ENCODE assay signal across 7 cellular contexts in genomic region chr1:230268371-230269170, GRCh38.
DNase-seq lines count a peak whose midpoint lies in the region; ATAC-seq, FAIRE-seq and TF ChIP-seq lines count a peak whose summit lies in the region.

No MANE protein-coding gene starts in this region.

- H3K9me3 ChIP-seq in endothelial cell of umbilical vein (replicated peaks; ENCODE audit: control insufficient read depth, insufficient read depth, low read length) = no peaks in the 10 kb centered on the region

- ATAC-seq in HG02938 (IDR thresholded peaks at IDR 0.05; ENCODE audit: unreplicated experiment) = no peak
- ATAC-seq in HG02623 (IDR thresholded peaks at IDR 0.05; ENCODE audit: unreplicated experiment) = no peak

- no peaks in the 10 kb centered on the region for H3K9me1 ChIP-seq in endothelial cell of umbilical vein (replicated peaks; ENCODE audit: control insufficient read depth, extremely low read depth, insufficient read depth, low read length)

- H3K36me3 ChIP-seq in endothelial cell of umbilical vein (ENCODE audit: control insufficient read depth in 2 of 2, extremely low read depth in 1 of 2, insufficient read depth in 2 of 2, low read length in 2 of 2) = peaks cover 2 to 13% of the 10 kb centered on the region in 2 experiments

- FAIRE-seq in endothelial cell of umbilical vein (lab: Jason Lieb, UNC) = peak; percentile 72

- no peak overlapping the region for H2AFZ ChIP-seq in endothelial cell of umbilical vein (ENCODE audit: low read depth, low read length)

- no peak overlapping the region for H3K27ac ChIP-seq in endothelial cell of umbilical vein (ENCODE audit: insufficient read depth, low read depth, low read length)

- no peaks in the 10 kb centered on the region for H4K20me1 ChIP-seq in endothelial cell of umbilical vein (replicated peaks; ENCODE audit: control insufficient read depth, extremely low read depth, insufficient read depth, low read length)

- no peak overlapping the region for H3K4me3 ChIP-seq in endothelial cell of umbilical vein (replicated peaks in 1 of 3; ENCODE audit: insufficient read depth in 1 of 3, low read depth in 1 of 3, low read length in 3 of 3)

- intact Hi-C loops in endothelial cell of umbilical vein (cut with micrococcal nuclease) = loop anchor here (1.0 kb wide), 2 partner anchors 200 to 553 kb away; no protein-coding TSS in a partner anchor

- no peak overlapping the region for H3K9ac ChIP-seq in endothelial cell of umbilical vein (replicated peaks; ENCODE audit: extremely low read depth, insufficient read depth, low read length)

- DNase-seq in GF-D8 (lab: John Stamatoyannopoulos, UW) = peak; percentile 6
- peak; percentile 20 for DNase-seq in LoVo (ENCODE audit: low spot score)
- peak; percentile 81 for DNase-seq in SHP77 treated with DMSO at 0.1 percent for 48 hours (lab: John Stamatoyannopoulos, UW)
- peak; percentile 64 for DNase-seq in endothelial cell of umbilical vein (ENCODE audit: low read depth, low spot score)
- peak; percentile 64 for DNase-seq in myocyte (ENCODE audit: low read depth)

- H3K27me3 ChIP-seq in endothelial cell of umbilical vein (ENCODE audit: control insufficient read depth in 2 of 2, insufficient read depth in 2 of 2, low read length in 2 of 2) = no peaks in the 10 kb centered on the region

- POLR2A ChIA-PET in endothelial cell of umbilical vein (lab: Charles Lee) = no interaction called here

- peaks cover 16% of the 10 kb centered on the region for H3K4me1 ChIP-seq in endothelial cell of umbilical vein (ENCODE audit: control insufficient read depth, extremely low read depth, insufficient read depth, low read length)

- peak; percentile 51 to 68 for TF ChIP-seq CTCF in endothelial cell of umbilical vein (IDR thresholded peaks at IDR 0.05; ENCODE audit: extremely low read depth in 1 of 2, insufficient read depth in 1 of 2, low read depth in 1 of 2, low read length in 2 of 2)

- dilution Hi-C loops in endothelial cell of umbilical vein (cut with MboI; ENCODE audit: extremely low pct_ligation_motif_present, low sequenced_read_pairs) = no loop called here

- H3K79me2 ChIP-seq in endothelial cell of umbilical vein (ENCODE audit: control insufficient read depth, insufficient read depth, low read length) = no peaks in the 10 kb centered on the region

- TF ChIP-seq POLR2A in endothelial cell of umbilical vein (IDR thresholded peaks at IDR 0.05; ENCODE audit: low read depth, low read length) = no peak

- CTCF ChIA-PET in endothelial cell of umbilical vein (lab: Charles Lee) = interaction anchor here (0.6 to 1.5 kb wide), 5 partner anchors 9 to 608 kb away, joined by 3 to 11 read pairs (median 3); no protein-coding TSS in a partner anchor

- no peak overlapping the region for H3K4me2 ChIP-seq in endothelial cell of umbilical vein (ENCODE audit: insufficient read depth, low read length)

- no TSS peak for BruUV-seq in endothelial cell of umbilical vein (replicated peaks; lab: Mats Ljungman, UMichigan)

TF ChIP-seq in endothelial cell of umbilical vein, 7 proteins besides CTCF, POLR2A, EP300 and RAD21:
- TF ChIP-seq MAX (IDR thresholded peaks at IDR 0.05; ENCODE audit: insufficient read depth, insufficient read length) (no peak), FOS (IDR thresholded peaks at IDR 0.05; ENCODE audit: borderline replicate concordance, insufficient read depth, low read length) (no peak), EZH2 (IDR thresholded peaks at IDR 0.05; ENCODE audit: borderline replicate concordance, low read depth, low read length, severe bottlenecking) (no peak), POLR2AphosphoS5 (IDR thresholded peaks at IDR 0.05; ENCODE audit: insufficient read depth, low read depth, low read length) (no peak), MYC (IDR thresholded peaks at IDR 0.05; ENCODE audit: low read depth, low read length) (no peak), JUN (IDR thresholded peaks at IDR 0.05; ENCODE audit: borderline replicate concordance, insufficient read depth, insufficient read length, low read depth) (no peak), GATA2 (IDR thresholded peaks at IDR 0.05; ENCODE audit: insufficient read depth, insufficient read length, low read depth, low read length) (no peak)

Comparison
In these comparisons a context has a peak if more than half of its experiments do, and no peak if none do; other contexts are left out.
1. DNase-seq: peak in every context shown above with its lines; median percentile 81 in SHP77 treated with DMSO at 0.1 percent for 48 hours; 64 in endothelial cell of umbilical vein; 64 in myocyte; 20 in LoVo; 6 in GF-D8.